In genomic region chr1:26993237-26994019, GRCh38 we compare ENCODE assay signal across 8 cellular contexts.
DNase-seq lines count a peak whose midpoint lies in the region; ATAC-seq lines count a peak whose summit lies in the region.

TRNP1 (plus strand) TSS chr1:26993692; CDS start chr1:26993787, 95 bp downstream.

- DNase-seq in DMS 273 (lab: John Stamatoyannopoulos, UW; ENCODE audit: unreplicated experiment) = peak; percentile 90
- DNase-seq in NCI-H526 (lab: John Stamatoyannopoulos, UW) = peak; percentile 58 to 78
- DNase-seq in activated CD8-positive, alpha-beta memory T cell treated with anti-CD3 and anti-CD28 coated beads for 4 hours (ENCODE audit: low read depth in 2 of 2) = peak; percentile 36 to 39
- DNase-seq in effector memory CD8-positive, alpha-beta T cell = peak; percentile 44 to 52 (median 51)
- DNase-seq in memory B cell (ENCODE audit: low spot score in 2 of 2) = peak; percentile 44 to 67
- DNase-seq in stimulated activated CD8-positive, alpha-beta memory T cell treated with anti-CD3 and anti-CD28 coated beads, Interleukin-12 subunit alpha, Interleukin-12 subunit beta, amount 100 ng/mL, for 1 hour (ENCODE audit: low read depth) = peak; percentile 52

- peaks cover 11 to 15% of the 10 kb centered on the region in 2 donors for H3K4me1 Mint-ChIP-seq in effector memory CD8-positive, alpha-beta T cell (ENCODE audit: low read depth in 2 of 2)
- H3K4me1 Mint-ChIP-seq in memory B cell = peaks cover 15% of the 10 kb centered on the region

- no peaks in the 10 kb centered on the region for H3K9me3 Mint-ChIP-seq in effector memory CD8-positive, alpha-beta T cell
- H3K9me3 Mint-ChIP-seq in memory B cell = no peaks in the 10 kb centered on the region

- peak within 1 kb of the TSS in 1 of 2 donors; percentile 20 for H3K27ac Mint-ChIP-seq in effector memory CD8-positive, alpha-beta T cell
- peak within 1 kb of the TSS; percentile 35 for H3K27ac Mint-ChIP-seq in memory B cell

- peak within 1 kb of the TSS; percentile 79 to 80 for H3K4me3 Mint-ChIP-seq in effector memory CD8-positive, alpha-beta T cell
- peak within 1 kb of the TSS; percentile 79 for H3K4me3 Mint-ChIP-seq in memory B cell

- H3K27me3 Mint-ChIP-seq in effector memory CD8-positive, alpha-beta T cell = peaks cover 47 to 79% of the 10 kb centered on the region in 2 donors
- peaks cover 20% of the 10 kb centered on the region for H3K27me3 Mint-ChIP-seq in memory B cell

- ATAC-seq in HG02642 (IDR thresholded peaks at IDR 0.05; ENCODE audit: poor library complexity, unreplicated experiment) (peak; percentile 58), memory B cell (ENCODE audit: low read depth) (peak; percentile 67), GM18519 (IDR thresholded peaks at IDR 0.05; ENCODE audit: low FRiP score, unreplicated experiment) (no peak)
- ATAC-seq in effector memory CD8-positive, alpha-beta T cell (replicated peaks) = peak; percentile 68

- no peaks in the 10 kb centered on the region for H3K36me3 Mint-ChIP-seq in effector memory CD8-positive, alpha-beta T cell (ENCODE audit: insufficient read depth)
- no peaks in the 10 kb centered on the region for H3K36me3 Mint-ChIP-seq in memory B cell

Comparison
In these comparisons a context has a peak if more than half of its experiments do, and no peak if none do; other contexts are left out.
1. DNase-seq: peak in every context shown above with its lines; median percentile 90 in DMS 273; 68 in NCI-H526; 56 in memory B cell; 52 in stimulated activated CD8-positive, alpha-beta memory T cell treated with anti-CD3 and anti-CD28 coated beads, Interleukin-12 subunit alpha, Interleukin-12 subunit beta, amount 100 ng/mL, for 1 hour; 51 in effector memory CD8-positive, alpha-beta T cell; 38 in activated CD8-positive, alpha-beta memory T cell treated with anti-CD3 and anti-CD28 coated beads for 4 hours.